In the genomic region with DNA sequence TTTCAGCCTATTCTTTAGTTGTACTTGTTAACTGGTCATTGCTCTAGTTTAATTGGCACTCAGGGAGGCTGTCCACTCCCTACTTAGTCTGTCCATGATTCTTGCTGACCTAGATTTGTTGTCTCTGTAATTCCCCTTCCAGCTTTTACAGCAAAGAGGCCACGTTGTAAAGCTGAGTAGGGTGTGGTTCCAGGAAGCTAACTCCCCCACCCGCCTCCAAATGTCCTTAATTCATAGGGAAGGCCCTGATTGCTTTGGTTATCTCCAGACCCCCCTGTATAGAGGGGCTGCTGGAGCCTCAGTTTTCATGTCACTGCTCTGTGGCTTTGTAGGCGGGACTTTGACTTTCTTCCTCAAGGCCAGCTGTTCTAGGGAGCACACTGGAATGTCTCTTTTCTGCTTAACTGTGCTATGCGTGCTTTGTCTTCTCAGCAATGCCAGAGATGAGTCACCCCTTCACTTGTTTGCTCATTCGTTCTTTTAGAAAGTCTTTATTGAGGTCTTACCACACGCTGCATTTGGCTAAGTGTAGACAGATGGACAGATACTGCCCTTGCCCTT, we compare ENCODE assay signal across 9 cellular contexts.
A peak's percentile ranks its signal among the peaks of the same experiment; 100 is the strongest.
DNase-seq lines count a peak whose midpoint lies in the region; ATAC-seq and TF ChIP-seq lines count a peak whose summit lies in the region.
"Had no signal": no experiment of that assay in that cellular context is flagged by ENCODE, and none has a peak within 500 bp of the region (broad histone marks: within the 10 kb centered on the region; RNA-seq: fewer than 3 reads in every experiment).

No MANE protein-coding gene starts in this region.

- H3K27me3 ChIP-seq in H9 (ENCODE audit: insufficient read depth, low read length) (no peaks in the 10 kb centered on the region), SJCRH30 (no peaks in the 10 kb centered on the region), suprapubic skin (no peaks in the 10 kb centered on the region)

- H3K36me3 ChIP-seq in SJCRH30 (no peaks in the 10 kb centered on the region), suprapubic skin (no peaks in the 10 kb centered on the region)

- no peak overlapping the region for H3T11ph ChIP-seq in H9 (ENCODE audit: low read length)

- H3K9me3 ChIP-seq in H9 (ENCODE audit: control insufficient read depth, low read depth, low read length), result no peaks in the 10 kb centered on the region
- H3K9me3 ChIP-seq in SJCRH30 (replicated peaks), result no peaks in the 10 kb centered on the region
- no peaks in the 10 kb centered on the region for H3K9me3 ChIP-seq in suprapubic skin

- H4K20me1 ChIP-seq in H9 (ENCODE audit: control insufficient read depth, insufficient read depth, insufficient read length), result no peaks in the 10 kb centered on the region

- H2AFZ ChIP-seq in H9 (ENCODE audit: low read length), result peak overlapping the region; percentile 45

- no peak overlapping the region for H3K4ac ChIP-seq in H9 (ENCODE audit: low read depth, low read length)

- H3K36me3 Mint-ChIP-seq in H9 (ENCODE audit: insufficient read depth in 1 of 3, low read depth in 3 of 3), result no peaks in the 10 kb centered on the region
- H3K36me3 Mint-ChIP-seq in immature natural killer cell, result no peaks in the 10 kb centered on the region

- H2BK120ac ChIP-seq in H9 (ENCODE audit: low read depth, low read length, poor library complexity, severe bottlenecking), result no peak overlapping the region

- no peak overlapping the region for H2BK15ac ChIP-seq in H9 (ENCODE audit: low read depth, low read length)

- H3K9me3 Mint-ChIP-seq in H9 (no peaks in the 10 kb centered on the region), immature natural killer cell (peaks cover 0 to 2% (median 0%) of the 10 kb centered on the region in 6 donors)

- H3K14ac ChIP-seq in H9 (ENCODE audit: insufficient read depth, low read length), result no peak overlapping the region

- H3K23ac ChIP-seq in H9 (ENCODE audit: insufficient read length, low read depth, low read length), result no peak overlapping the region

- no peak overlapping the region for H3K27ac ChIP-seq in H9 (ENCODE audit: insufficient read length, low read depth, low read length)
- H3K27ac ChIP-seq in SJCRH30, result 0 out of 2 replicates have a peak overlapping the region, but pooled peaks have one; percentile 4
- peak overlapping the region; percentile 30 for H3K27ac ChIP-seq in suprapubic skin

- H2BK20ac ChIP-seq in H9 (ENCODE audit: low read depth, low read length, poor library complexity, severe bottlenecking), result no peak overlapping the region

- ATAC-seq in left cardiac atrium (peak; percentile 78 to 93), GM21367 (IDR thresholded peaks at IDR 0.05; ENCODE audit: unreplicated experiment) (no peak)

- no CpG with 5 or more reads among the region's 6 CpGs for WGBS in H9 (ENCODE audit: extremely low coverage, insufficient read length, low lambda C conversion rate)
- WGBS in suprapubic skin, result 28% methylated on average over 6 of the region's 6 CpGs

- H3K4me3 Mint-ChIP-seq in H9 (no peak overlapping the region), immature natural killer cell (no peak overlapping the region)
- H3K4me3 Mint-ChIP-seq: T-helper 1 cell treated with Interleukin-12 subunit alpha and Interleukin-12 subunit beta and Interleukin-4 antibody, amounts not matched to agents 30 μg/mL and 1 μg/mL, for 36 hours had no signal

- TF ChIP-seq EP300 in suprapubic skin (IDR thresholded peaks at IDR 0.05), result no peak

- no peak overlapping the region for H3K4me2 ChIP-seq in H9 (ENCODE audit: insufficient read depth, insufficient read length, low read length)

- H3K27ac Mint-ChIP-seq in H9 (no peak overlapping the region), immature natural killer cell (no peak overlapping the region)
- H3K27ac Mint-ChIP-seq: T-helper 1 cell treated with Interleukin-12 subunit alpha and Interleukin-12 subunit beta and Interleukin-4 antibody, amounts not matched to agents 30 μg/mL and 1 μg/mL, for 36 hours had no signal

- no peak overlapping the region for H2BK12ac ChIP-seq in H9 (ENCODE audit: insufficient read length, low read depth, low read length)

- no peak overlapping the region for H3K18ac ChIP-seq in H9 (ENCODE audit: insufficient read length, low read depth, low read length)

- no peak overlapping the region for H2BK5ac ChIP-seq in H9 (ENCODE audit: insufficient read length, low read length)

- H3K23me2 ChIP-seq in H9 (ENCODE audit: insufficient read length, low read depth, low read length, poor library complexity, severe bottlenecking), result no peaks in the 10 kb centered on the region

- no peak overlapping the region for H3K9ac ChIP-seq in H9 (ENCODE audit: extremely low read depth, insufficient read length, low read length)

- H3K4me1 ChIP-seq in H9 (ENCODE audit: insufficient read depth, low read length) (0 out of 2 replicates have a peak, but pooled peaks cover 4% of the 10 kb centered on the region), SJCRH30 (peaks cover 15% of the 10 kb centered on the region), suprapubic skin (no peaks in the 10 kb centered on the region)

- H3K27me3 Mint-ChIP-seq in H9 (ENCODE audit: low read depth) (no peaks in the 10 kb centered on the region), immature natural killer cell (ENCODE audit: low read depth in 3 of 3) (peaks cover 0 to 2% (median 0%) of the 10 kb centered on the region in 3 donors)

- no peaks in the 10 kb centered on the region for H3K79me2 ChIP-seq in H9 (ENCODE audit: insufficient read depth, low read length)

- H4K5ac ChIP-seq in H9 (ENCODE audit: insufficient read length, low read depth, low read length), result no peak overlapping the region

- intact Hi-C loops in left cardiac atrium (cut with DNase I), result no loop called here

- H4K8ac ChIP-seq in H9 (replicated peaks; ENCODE audit: insufficient read length, low read depth, low read length), result no peak overlapping the region

- peaks cover 4 to 9% of the 10 kb centered on the region in 2 experiments; a peak in 3 of 4 replicates for H3K4me1 Mint-ChIP-seq in H9
- no peaks in the 10 kb centered on the region for H3K4me1 Mint-ChIP-seq in immature natural killer cell

- DNase-seq in H9, result peak; percentile 30
- peak; percentile 72 to 83 for DNase-seq in SJCRH30
- DNase-seq in left cardiac atrium, result peak; percentile 34
- peak in 1 of 2 donors; percentile 66 for DNase-seq in suprapubic skin (ENCODE audit: low spot score in 2 of 2)
- no peak for DNase-seq in immature natural killer cell
- DNase-seq in OCI-M2 (lab: John Stamatoyannopoulos, UW; ENCODE audit: unreplicated experiment), result no peak
- DNase-seq in stimulated activated CD4-positive, alpha-beta T cell treated with anti-CD3 and anti-CD28 coated beads, Interleukin-15, amount 100 ng/mL, for 24 hours, result no peak

- no peak for TF ChIP-seq POLR2A in suprapubic skin (IDR thresholded peaks at IDR 0.05)

- H2AK5ac ChIP-seq in H9 (ENCODE audit: insufficient read length, low read length), result no peak overlapping the region

- H3K4me3 ChIP-seq in SJCRH30, result no peak overlapping the region
- no peak overlapping the region for H3K4me3 ChIP-seq in suprapubic skin

- no peak overlapping the region for H3K56ac ChIP-seq in H9 (ENCODE audit: insufficient read length, low read depth, low read length)

- no peak overlapping the region for H4K91ac ChIP-seq in H9 (ENCODE audit: insufficient read length, low read depth, low read length)

- no peak for TF ChIP-seq CTCF in H9 (conservative IDR thresholded peaks at IDR 0.05)
- no peak for TF ChIP-seq CTCF in suprapubic skin (IDR thresholded peaks at IDR 0.05)

- no peaks in the 10 kb centered on the region for H3K79me1 ChIP-seq in H9 (ENCODE audit: insufficient read depth, low read depth, low read length, poor library complexity, severe bottlenecking)

Comparison
In these comparisons a context has a peak if more than half of its experiments do, and no peak if none do; other contexts are left out.
1. DNase-seq: peak in H9 (single experiment), SJCRH30 (2 of 2) and left cardiac atrium (single experiment); none in immature natural killer cell (0 of 3), OCI-M2 (single experiment) and stimulated activated CD4-positive, alpha-beta T cell treated with anti-CD3 and anti-CD28 coated beads, Interleukin-15, amount 100 ng/mL, for 24 hours (single experiment).